ENCODE assay signal across 18 cellular contexts in genomic region chr22:37289156-37289735, GRCh38. TPM values are rescaled to one million over a fixed set of nuclear protein-coding genes. Genes with fewer than 3 reads are reported as not detected.
DNase-seq lines count a peak whose midpoint lies in the region; ATAC-seq and TF ChIP-seq lines count a peak whose summit lies in the region.
"Had no signal": no experiment of that assay in that cellular context is flagged by ENCODE, and none has a peak within 500 bp of the region (broad histone marks: within the 10 kb centered on the region; RNA-seq: fewer than 3 reads in every experiment).

No MANE protein-coding gene starts in this region.

- POLR2A ChIA-PET in activated CD4-positive, alpha-beta memory T cell treated with anti-CD3 and anti-CD28 coated beads for 36 hours (lab: Charles Lee), result interaction anchor here (1.8 kb wide), 1 partner anchor 15 kb away, joined by 3 read pairs; no protein-coding TSS in a partner anchor

- intact Hi-C loops in activated naive CD4-positive, alpha-beta T cell treated with anti-CD3 and anti-CD28 coated beads for 36 hours (cut with micrococcal nuclease), result no loop called here
- intact Hi-C loops in activated CD4-positive, alpha-beta memory T cell treated with anti-CD3 and anti-CD28 coated beads for 36 hours (cut with micrococcal nuclease), result no loop called here

- DNase-seq in activated naive CD4-positive, alpha-beta T cell treated with anti-CD3 and anti-CD28 coated beads for 36 hours, result no peak
- no peak for DNase-seq in activated naive CD4-positive, alpha-beta T cell (lab: John Stamatoyannopoulos, UW)
- peak; percentile 38 for DNase-seq in activated CD4-positive, alpha-beta memory T cell treated with anti-CD3 and anti-CD28 coated beads for 36 hours
- no peak for DNase-seq in effector memory CD8-positive, alpha-beta T cell
- DNase-seq in stimulated activated naive CD8-positive, alpha-beta T cell treated with anti-CD3 and anti-CD28 coated beads, Interleukin-15, amount 100 ng/mL, for 72 hours, result peak in 1 of 2 donors; percentile 55
- DNase-seq in progenitor cell of endocrine pancreas (ENCODE audit: low spot score, unreplicated experiment) (no peak), GDM1 (lab: John Stamatoyannopoulos, UW) (no peak), epidermal melanocyte (ENCODE audit: insufficient read length, low spot score) (no peak)
- DNase-seq: Caco-2; EL; foreskin fibroblast; NCI-H187; NCI-H2227 treated with DMSO at 0.1 percent for 48 hours; PC-9; stimulated activated CD4-positive, alpha-beta T cell treated with anti-CD3 and anti-CD28 coated beads, Interleukin-4, amount 100 ng/mL, for 1 hour; substantia nigra had no signal

- H3K4me1 Mint-ChIP-seq in activated naive CD4-positive, alpha-beta T cell treated with anti-CD3 and anti-CD28 coated beads for 36 hours (ENCODE audit: low read depth), result peaks cover 78% of the 10 kb centered on the region
- H3K4me1 Mint-ChIP-seq in activated CD4-positive, alpha-beta memory T cell treated with anti-CD3 and anti-CD28 coated beads for 36 hours (ENCODE audit: low read depth), result peaks cover 81% of the 10 kb centered on the region
- peaks cover 74 to 81% of the 10 kb centered on the region in 2 donors for H3K4me1 Mint-ChIP-seq in effector memory CD8-positive, alpha-beta T cell (ENCODE audit: low read depth in 2 of 2)
- H3K4me1 Mint-ChIP-seq in stimulated activated naive CD8-positive, alpha-beta T cell treated with anti-CD3 and anti-CD28 coated beads, Interleukin-15, amount 100 ng/mL, for 72 hours, result peaks cover 97% of the 10 kb centered on the region
- no peaks in the 10 kb centered on the region for H3K4me1 Mint-ChIP-seq in progenitor cell of endocrine pancreas (ENCODE audit: low read depth)

- ATAC-seq in effector memory CD8-positive, alpha-beta T cell (replicated peaks), result no peak
- ATAC-seq in stimulated activated naive CD8-positive, alpha-beta T cell treated with anti-CD3 and anti-CD28 coated beads, Interleukin-15, amount 100 ng/mL, for 72 hours, result peak; percentile 64

- no peaks in the 10 kb centered on the region for H3K9me3 Mint-ChIP-seq in activated naive CD4-positive, alpha-beta T cell treated with anti-CD3 and anti-CD28 coated beads for 36 hours
- no peaks in the 10 kb centered on the region for H3K9me3 Mint-ChIP-seq in activated CD4-positive, alpha-beta memory T cell treated with anti-CD3 and anti-CD28 coated beads for 36 hours
- no peaks in the 10 kb centered on the region for H3K9me3 Mint-ChIP-seq in effector memory CD8-positive, alpha-beta T cell
- peaks cover 0 to 7% of the 10 kb centered on the region in 2 donors for H3K9me3 Mint-ChIP-seq in stimulated activated naive CD8-positive, alpha-beta T cell treated with anti-CD3 and anti-CD28 coated beads, Interleukin-15, amount 100 ng/mL, for 72 hours
- peaks cover 4% of the 10 kb centered on the region for H3K9me3 Mint-ChIP-seq in progenitor cell of endocrine pancreas (ENCODE audit: low read depth)

- H3K4me3 Mint-ChIP-seq in activated naive CD4-positive, alpha-beta T cell treated with anti-CD3 and anti-CD28 coated beads for 36 hours, result no peak overlapping the region
- H3K4me3 Mint-ChIP-seq in activated CD4-positive, alpha-beta memory T cell treated with anti-CD3 and anti-CD28 coated beads for 36 hours, result no peak overlapping the region
- H3K4me3 Mint-ChIP-seq in effector memory CD8-positive, alpha-beta T cell, result peak overlapping the region in 1 of 2 donors; percentile 99
- H3K4me3 Mint-ChIP-seq in stimulated activated naive CD8-positive, alpha-beta T cell treated with anti-CD3 and anti-CD28 coated beads, Interleukin-15, amount 100 ng/mL, for 72 hours, result peak overlapping the region in 1 of 2 donors; percentile 13
- no peak overlapping the region for H3K4me3 Mint-ChIP-seq in progenitor cell of endocrine pancreas (ENCODE audit: low read depth)

- peak overlapping the region; percentile 46 for H3K27ac Mint-ChIP-seq in activated naive CD4-positive, alpha-beta T cell treated with anti-CD3 and anti-CD28 coated beads for 36 hours
- peak overlapping the region; percentile 77 for H3K27ac Mint-ChIP-seq in activated CD4-positive, alpha-beta memory T cell treated with anti-CD3 and anti-CD28 coated beads for 36 hours
- peak overlapping the region; percentile 47 to 91 for H3K27ac Mint-ChIP-seq in effector memory CD8-positive, alpha-beta T cell
- H3K27ac Mint-ChIP-seq in stimulated activated naive CD8-positive, alpha-beta T cell treated with anti-CD3 and anti-CD28 coated beads, Interleukin-15, amount 100 ng/mL, for 72 hours, result peak overlapping the region in 1 of 2 donors; percentile 3
- no peak overlapping the region for H3K27ac Mint-ChIP-seq in progenitor cell of endocrine pancreas

- no peaks in the 10 kb centered on the region for H3K27me3 Mint-ChIP-seq in activated naive CD4-positive, alpha-beta T cell treated with anti-CD3 and anti-CD28 coated beads for 36 hours (ENCODE audit: low read depth)
- H3K27me3 Mint-ChIP-seq in activated CD4-positive, alpha-beta memory T cell treated with anti-CD3 and anti-CD28 coated beads for 36 hours, result no peaks in the 10 kb centered on the region
- no peaks in the 10 kb centered on the region for H3K27me3 Mint-ChIP-seq in effector memory CD8-positive, alpha-beta T cell
- H3K27me3 Mint-ChIP-seq in stimulated activated naive CD8-positive, alpha-beta T cell treated with anti-CD3 and anti-CD28 coated beads, Interleukin-15, amount 100 ng/mL, for 72 hours, result no peaks in the 10 kb centered on the region
- H3K27me3 Mint-ChIP-seq in progenitor cell of endocrine pancreas, result peaks cover 37% of the 10 kb centered on the region

- TF ChIP-seq CTCF in progenitor cell of endocrine pancreas (IDR thresholded peaks at IDR 0.05; ENCODE audit: unreplicated experiment), result no peak

- CTCF ChIA-PET in activated naive CD4-positive, alpha-beta T cell treated with anti-CD3 and anti-CD28 coated beads for 36 hours (lab: Charles Lee), result interaction anchor here (1.1 to 1.4 kb wide), 4 partner anchors 11 to 29 kb away, joined by 3 to 4 read pairs (median 3); no protein-coding TSS in a partner anchor
- CTCF ChIA-PET in activated CD4-positive, alpha-beta memory T cell treated with anti-CD3 and anti-CD28 coated beads for 36 hours (lab: Charles Lee), result interaction anchor here (0.7 to 1.0 kb wide), 4 partner anchors 9 to 901 kb away, joined by 3 to 4 read pairs (median 3); partner anchors contain the start of gene MYH9

- H3K36me3 Mint-ChIP-seq in activated naive CD4-positive, alpha-beta T cell treated with anti-CD3 and anti-CD28 coated beads for 36 hours (ENCODE audit: low read depth), result peaks cover 28% of the 10 kb centered on the region
- H3K36me3 Mint-ChIP-seq in activated CD4-positive, alpha-beta memory T cell treated with anti-CD3 and anti-CD28 coated beads for 36 hours, result peaks cover 42% of the 10 kb centered on the region
- H3K36me3 Mint-ChIP-seq in effector memory CD8-positive, alpha-beta T cell (ENCODE audit: insufficient read depth), result peaks cover 62% of the 10 kb centered on the region
- H3K36me3 Mint-ChIP-seq in progenitor cell of endocrine pancreas (ENCODE audit: insufficient read depth), result no peaks in the 10 kb centered on the region

RNA-seq across cellular contexts. Expression of gene CYTH4, which starts 6.9 kb away (rescaled TPM):
- total RNA-seq in activated naive CD4-positive, alpha-beta T cell treated with anti-CD3 and anti-CD28 coated beads for 36 hours, result 10 to 100 TPM; 30.5 to 34.0 TPM
- total RNA-seq in activated CD4-positive, alpha-beta memory T cell treated with anti-CD3 and anti-CD28 coated beads for 36 hours, result 10 to 100 TPM; 58.7 to 60.5 TPM
- not detected in 2 replicates for total RNA-seq in progenitor cell of endocrine pancreas
- total RNA-seq: Caco-2, kidney epithelial cell, lung microvascular endothelial cell, PC-9 had no signal

RNA-seq across cellular contexts. Expression of gene RAC2, which starts 45.2 kb away (rescaled TPM):
- total RNA-seq in activated naive CD4-positive, alpha-beta T cell treated with anti-CD3 and anti-CD28 coated beads for 36 hours, result 100 to 1,000 TPM; 728 to 759 TPM
- total RNA-seq in activated CD4-positive, alpha-beta memory T cell treated with anti-CD3 and anti-CD28 coated beads for 36 hours, result 100 to 1,000 TPM; 714 to 727 TPM
- 1.7 and 1.9 TPM in 2 replicates for total RNA-seq in progenitor cell of endocrine pancreas

Comparison
In these comparisons a context has a peak if more than half of its experiments do, and no peak if none do; other contexts are left out.
1. RNA of gene CYTH4, which starts 6.9 kb away (total RNA-seq): 58.7 to 60.5 TPM in activated CD4-positive, alpha-beta memory T cell treated with anti-CD3 and anti-CD28 coated beads for 36 hours and 30.5 to 34.0 TPM in activated naive CD4-positive, alpha-beta T cell treated with anti-CD3 and anti-CD28 coated beads for 36 hours; not detected in progenitor cell of endocrine pancreas; every median in the first group is over 10 times any median in the second.
2. RNA of gene RAC2, which starts 45.2 kb away (total RNA-seq): 728 to 759 TPM in activated naive CD4-positive, alpha-beta T cell treated with anti-CD3 and anti-CD28 coated beads for 36 hours and 714 to 727 TPM in activated CD4-positive, alpha-beta memory T cell treated with anti-CD3 and anti-CD28 coated beads for 36 hours; 1.7 to 1.9 TPM in progenitor cell of endocrine pancreas; every median in the first group is over 100 times any median in the second.